Comparison of ENCODE assay signal across 11 cellular contexts in the genomic region with DNA sequence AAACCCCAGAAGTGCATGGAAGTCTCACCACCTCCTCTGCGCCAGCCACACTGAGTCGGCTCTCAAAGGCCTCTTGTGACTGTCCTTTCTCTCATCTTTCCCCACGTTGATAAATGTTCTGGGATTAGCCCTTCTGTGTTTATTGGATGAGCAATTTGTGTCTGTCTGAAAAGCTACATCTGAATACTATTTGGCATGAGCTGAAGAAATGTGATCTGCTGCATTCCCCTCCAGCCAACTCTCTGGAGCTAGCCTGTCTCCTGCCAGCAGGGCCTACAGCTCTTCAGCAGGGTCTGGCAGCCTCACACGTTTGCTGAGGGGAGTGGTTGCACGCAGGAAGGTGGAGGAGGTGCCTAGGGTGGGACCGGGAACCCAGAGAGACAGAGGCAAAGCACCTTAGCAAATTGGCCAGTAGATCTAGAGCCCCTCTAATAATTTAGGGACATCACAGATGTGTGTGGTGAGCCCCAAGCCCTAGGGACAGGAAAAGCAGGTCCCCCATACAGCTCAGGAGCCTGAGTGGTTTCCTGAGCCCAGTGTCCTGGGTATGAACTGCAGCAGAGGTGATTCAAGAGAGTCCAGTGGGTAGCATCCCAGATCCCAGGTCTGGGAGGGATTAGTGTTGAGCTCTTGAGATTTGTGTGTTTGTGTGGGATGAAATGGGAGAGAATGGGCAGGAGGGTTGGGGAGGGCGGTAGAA. TPM values are rescaled to one million over a fixed set of nuclear protein-coding genes. Genes with fewer than 3 reads are reported as not detected.
DNase-seq lines count a peak whose midpoint lies in the region; ATAC-seq and TF ChIP-seq lines count a peak whose summit lies in the region.
"Had no signal": no experiment of that assay in that cellular context is flagged by ENCODE, and none has a peak within 500 bp of the region (broad histone marks: within the 10 kb centered on the region; RNA-seq: fewer than 3 reads in every experiment).

No MANE protein-coding gene starts in this region.

- H2AFZ ChIP-seq in mammary epithelial cell (ENCODE audit: low read depth, low read length): peak overlapping the region; percentile 42

- H3K4me1 ChIP-seq in mammary epithelial cell (ENCODE audit: insufficient read depth, low read length): peaks cover 30% of the 10 kb centered on the region
- no peaks in the 10 kb centered on the region for H3K4me1 ChIP-seq in breast epithelium
- H3K4me1 ChIP-seq in vagina: peaks cover 56% of the 10 kb centered on the region

- intact Hi-C loops in mammary epithelial cell (cut with micrococcal nuclease) (no loop called here), breast epithelium (cut with DNase I; ENCODE audit: low total_unique reads) (no loop called here), vagina (cut with DNase I) (loop anchor here (10.0 kb wide), 1 partner anchor 793 kb away; no protein-coding TSS in a partner anchor)

- H3K27me3 ChIP-seq in mammary epithelial cell (ENCODE audit: insufficient read depth, low read length) (no peaks in the 10 kb centered on the region), breast epithelium (no peaks in the 10 kb centered on the region), vagina (no peaks in the 10 kb centered on the region)

- H3K4me2 ChIP-seq in mammary epithelial cell (ENCODE audit: insufficient read depth, low read depth, low read length): no peak overlapping the region

- H3K4me3 ChIP-seq in mammary epithelial cell (replicated peaks in 1 of 3; ENCODE audit: insufficient read depth in 1 of 3, low read depth in 2 of 3, low read length in 3 of 3) (no peak overlapping the region), breast epithelium (no peak overlapping the region), vagina (no peak overlapping the region)

- H3K9me3 ChIP-seq in mammary epithelial cell (replicated peaks; ENCODE audit: insufficient read depth, low read length) (no peaks in the 10 kb centered on the region), breast epithelium (no peaks in the 10 kb centered on the region), vagina (no peaks in the 10 kb centered on the region)

- no peak overlapping the region for H3K9ac ChIP-seq in mammary epithelial cell (ENCODE audit: insufficient read depth, low read length)

- H3K36me3 ChIP-seq in mammary epithelial cell (ENCODE audit: insufficient read depth, low read length) (no peaks in the 10 kb centered on the region), breast epithelium (no peaks in the 10 kb centered on the region), vagina (no peaks in the 10 kb centered on the region)

- WGBS in mammary epithelial cell (ENCODE audit: low coverage, missing lambda C conversion rate): 48% methylated on average over 6 of the region's 7 CpGs

- TF ChIP-seq POLR2A in breast epithelium (IDR thresholded peaks at IDR 0.05): no peak
- TF ChIP-seq POLR2A in vagina (IDR thresholded peaks at IDR 0.05): no peak

- DNase-seq in mammary epithelial cell (no peak), breast epithelium (ENCODE audit: low spot score in 2 of 2) (no peak), dedifferentiated amniotic fluid mesenchymal stem cell (ENCODE audit: extremely low spot score) (peak; percentile 78), mucosa of gallbladder (ENCODE audit: low spot score) (peak; percentile 35), vagina (ENCODE audit: extremely low spot score in 2 of 2) (no peak)
- DNase-seq in stimulated activated CD4-positive, alpha-beta T cell treated with anti-CD3 and anti-CD28 coated beads, Interleukin-2, amount 100 ng/mL, for 48 hours: no peak
- DNase-seq: NCI-H510A treated with DMSO at 0.1 percent for 48 hours, T-helper 9 cell had no signal

- TF ChIP-seq CTCF in mammary epithelial cell (conservative IDR thresholded peaks at IDR 0.05 in 1 of 2, IDR thresholded peaks at IDR 0.05 in 1 of 2; ENCODE audit: extremely low read depth in 1 of 2, insufficient read depth in 1 of 2, low read depth in 1 of 2, low read length in 2 of 2) (no peak), breast epithelium (IDR thresholded peaks at IDR 0.05) (no peak), vagina (IDR thresholded peaks at IDR 0.05) (no peak)

- in situ Hi-C loops in mammary epithelial cell (cut with MboI; ENCODE audit: low sequenced_read_pairs in 2 of 2): no loop called here

- H3K27ac ChIP-seq in mammary epithelial cell (ENCODE audit: insufficient read depth, low read depth, low read length): no peak overlapping the region
- H3K27ac ChIP-seq in breast epithelium: peak overlapping the region in 1 of 2 donors; percentile 43
- H3K27ac ChIP-seq in vagina: peak overlapping the region; percentile 63

- H3K79me2 ChIP-seq in mammary epithelial cell (ENCODE audit: insufficient read depth, low read length): no peaks in the 10 kb centered on the region

- BruUV-seq in mammary epithelial cell (replicated peaks; lab: Mats Ljungman, UMichigan): no TSS peak

- CTCF ChIA-PET in mammary epithelial cell (lab: Charles Lee; ENCODE audit: low non-redundant PET): no interaction called here

- ATAC-seq in GM21619 (IDR thresholded peaks at IDR 0.05; ENCODE audit: unreplicated experiment) (no peak), HG02678 (IDR thresholded peaks at IDR 0.05; ENCODE audit: unreplicated experiment) (no peak)

- H4K20me1 ChIP-seq in mammary epithelial cell (ENCODE audit: insufficient read depth, low read length): no peaks in the 10 kb centered on the region

- dilution Hi-C loops in mammary epithelial cell (cut with HindIII; ENCODE audit: low sequenced_read_pairs): no loop called here

RNA-seq across cellular contexts. Expression of gene B4GALT1, which starts 20.5 kb away (rescaled TPM):
- total RNA-seq in mammary epithelial cell (100 to 1,000 TPM in 1 of 2 donors, 10 to 100 TPM in 1; 82.2 to 135 TPM), breast epithelium (10 to 100 TPM; 60.8 to 81.8 (median 66.2) TPM), mucosa of gallbladder (66.8 TPM), vagina (85.2 TPM)
- 69.9 TPM for polyA plus RNA-seq in mammary epithelial cell
- polyA minus RNA-seq in mammary epithelial cell: 212 TPM

RNA-seq across cellular contexts. Expression of gene SPINK4, which starts 52.3 kb away (rescaled TPM):
- total RNA-seq in mammary epithelial cell: not detected
- not detected for polyA plus RNA-seq in mammary epithelial cell
- not detected for polyA minus RNA-seq in mammary epithelial cell
- total RNA-seq in breast epithelium: not detected
- 2.5 TPM for total RNA-seq in mucosa of gallbladder
- total RNA-seq in vagina: not detected
- total RNA-seq: lower leg skin had no signal

Comparison
In these comparisons a context has a peak if more than half of its experiments do, and no peak if none do; other contexts are left out.
1. DNase-seq: peak in dedifferentiated amniotic fluid mesenchymal stem cell (single experiment) and mucosa of gallbladder (single experiment); none in mammary epithelial cell (single experiment), breast epithelium (0 of 2), vagina (0 of 2) and stimulated activated CD4-positive, alpha-beta T cell treated with anti-CD3 and anti-CD28 coated beads, Interleukin-2, amount 100 ng/mL, for 48 hours (0 of 2).